1 cellular context compared by ENCODE assay signal in genomic region chr20:4545526-4545925, GRCh38.
TF ChIP-seq lines count a peak whose summit lies in the region.

No MANE protein-coding gene starts in this region.

TF ChIP-seq in SK-N-SH, 30 proteins besides CTCF, POLR2A, EP300 and RAD21 (continued from another document):
- no peak for TF ChIP-seq GATA2 (CRISPR knock-in tag; IDR thresholded peaks at IDR 0.05)
- no peak for TF ChIP-seq RFX5 (IDR thresholded peaks at IDR 0.05; ENCODE audit: low read length)
- no peak for TF ChIP-seq RCOR1 (IDR thresholded peaks at IDR 0.05; ENCODE audit: low read length)
- no peak for TF ChIP-seq EZH2phosphoT487 (IDR thresholded peaks at IDR 0.05; ENCODE audit: borderline replicate concordance, low read depth)
- no peak for TF ChIP-seq USF2 (IDR thresholded peaks at IDR 0.05; ENCODE audit: borderline replicate concordance, low read depth, low read length)
